ENCODE assay signal across 16 cellular contexts in genomic region chr2:42224422-42225067, GRCh38. TPM values are rescaled to one million over a fixed set of nuclear protein-coding genes. Genes with fewer than 3 reads are reported as not detected.
A peak's percentile ranks its signal among the peaks of the same experiment; 100 is the strongest.
DNase-seq lines count a peak whose midpoint lies in the region; ATAC-seq and TF ChIP-seq lines count a peak whose summit lies in the region.
"Had no signal": no experiment of that assay in that cellular context is flagged by ENCODE, and none has a peak within 500 bp of the region (broad histone marks: within the 10 kb centered on the region; RNA-seq: fewer than 3 reads in every experiment).

No MANE protein-coding gene starts in this region.

- intact Hi-C loops in natural killer cell (cut with micrococcal nuclease) = no loop called here

- H3K27ac Mint-ChIP-seq in natural killer cell = peak overlapping the region; percentile 17 to 33
- H3K27ac Mint-ChIP-seq in natural killer cell treated with Interleukin-12 subunit alpha and Interleukin-12 subunit beta and Interleukin-15 and Interleukin-18, amount 100 ng/mL, for 72 hours = peak overlapping the region in 1 of 2 donors; percentile 16
- H3K27ac Mint-ChIP-seq: activated T-helper 2 cell treated with anti-CD3 and anti-CD28 coated beads, Interferon-gamma antibody, Interleukin-2, Interleukin-4, amounts not matched to agents 10 μg/mL and 5 μg/mL and 100 μg/mL, durations not matched to agents 14 hours and 24 hours and 36 hours had no signal

- H3K36me3 Mint-ChIP-seq in natural killer cell = no peaks in the 10 kb centered on the region
- H3K36me3 Mint-ChIP-seq in natural killer cell treated with Interleukin-12 subunit alpha and Interleukin-12 subunit beta and Interleukin-15 and Interleukin-18, amount 100 ng/mL, for 72 hours = no peaks in the 10 kb centered on the region

- DNase-seq in natural killer cell = no peak
- no peak for DNase-seq in natural killer cell treated with Interleukin-12 subunit alpha and Interleukin-12 subunit beta and Interleukin-15 and Interleukin-18, amount 100 ng/mL, for 72 hours (ENCODE audit: low spot score)
- DNase-seq in SHP77 (lab: John Stamatoyannopoulos, UW) = peak; percentile 34 to 46
- peak; percentile 49 for DNase-seq in iris pigment epithelial cell (ENCODE audit: low read depth)
- DNase-seq in cerebellar nuclear complex (lab: John Stamatoyannopoulos, UW) = no peak
- no peak for DNase-seq in iPS-NIHi7 (ENCODE audit: extremely low spot score)
- DNase-seq in inferior parietal cortex (ENCODE audit: extremely low spot score) = no peak
- DNase-seq: activated CD4-positive, alpha-beta T cell treated with anti-CD3 and anti-CD28 coated beads, Interleukin-2, amount 50 U/mL, for 4 hours; body of pancreas; effector CD4-positive, alpha-beta T cell; NCI-H526; pancreas; spleen; T-helper 9 cell had no signal

- H3K4me1 Mint-ChIP-seq in natural killer cell = peaks cover 38 to 42% of the 10 kb centered on the region in 2 donors
- H3K4me1 Mint-ChIP-seq in natural killer cell treated with Interleukin-12 subunit alpha and Interleukin-12 subunit beta and Interleukin-15 and Interleukin-18, amount 100 ng/mL, for 72 hours (ENCODE audit: low read depth in 2 of 2) = peaks cover 29 to 38% of the 10 kb centered on the region in 2 donors

- H3K9me3 Mint-ChIP-seq in natural killer cell = no peaks in the 10 kb centered on the region
- no peaks in the 10 kb centered on the region for H3K9me3 Mint-ChIP-seq in natural killer cell treated with Interleukin-12 subunit alpha and Interleukin-12 subunit beta and Interleukin-15 and Interleukin-18, amount 100 ng/mL, for 72 hours
- H3K9me3 Mint-ChIP-seq: activated T-helper 2 cell treated with anti-CD3 and anti-CD28 coated beads, Interferon-gamma antibody, Interleukin-2, Interleukin-4, amounts not matched to agents 10 μg/mL and 5 μg/mL and 100 μg/mL, durations not matched to agents 14 hours and 24 hours and 36 hours had no signal

- H3K27me3 Mint-ChIP-seq in natural killer cell (ENCODE audit: low read depth in 2 of 2) = no peaks in the 10 kb centered on the region
- H3K27me3 Mint-ChIP-seq in natural killer cell treated with Interleukin-12 subunit alpha and Interleukin-12 subunit beta and Interleukin-15 and Interleukin-18, amount 100 ng/mL, for 72 hours = no peaks in the 10 kb centered on the region

- ATAC-seq in natural killer cell (no peak), GM21515 (IDR thresholded peaks at IDR 0.05; ENCODE audit: unreplicated experiment) (no peak)
- ATAC-seq in natural killer cell treated with Interleukin-12 subunit alpha and Interleukin-12 subunit beta and Interleukin-15 and Interleukin-18, amount 100 ng/mL, for 72 hours = no peak
- ATAC-seq: body of pancreas had no signal

- no peak for TF ChIP-seq CTCF in natural killer cell (IDR thresholded peaks at IDR 0.05)

- no peak overlapping the region for H3K4me3 Mint-ChIP-seq in natural killer cell
- no peak overlapping the region for H3K4me3 Mint-ChIP-seq in natural killer cell treated with Interleukin-12 subunit alpha and Interleukin-12 subunit beta and Interleukin-15 and Interleukin-18, amount 100 ng/mL, for 72 hours

RNA-seq across cellular contexts. Expression of gene EML4, which starts 55.4 kb away (rescaled TPM):
- total RNA-seq in natural killer cell = 100 to 1,000 TPM in 1 of 3 donors, 10 to 100 TPM in 2; 88.4 to 136 (median 91.5) TPM
- total RNA-seq in natural killer cell treated with Interleukin-12 subunit alpha and Interleukin-12 subunit beta and Interleukin-15 and Interleukin-18, amount 100 ng/mL, for 72 hours = 100 to 1,000 TPM in 1 of 2 donors, 10 to 100 TPM in 1; 73.4 to 140 TPM

Comparison
In these comparisons a context has a peak if more than half of its experiments do, and no peak if none do; other contexts are left out.
1. DNase-seq: peak in SHP77 (2 of 2) and iris pigment epithelial cell (single experiment); none in natural killer cell (single experiment), natural killer cell treated with Interleukin-12 subunit alpha and Interleukin-12 subunit beta and Interleukin-15 and Interleukin-18, amount 100 ng/mL, for 72 hours (single experiment), cerebellar nuclear complex (0 of 2), iPS-NIHi7 (single experiment) and inferior parietal cortex (single experiment).